ENCODE assay signal across 17 cellular contexts in genomic region chr15:57665187-57665586, GRCh38. TPM values are rescaled to one million over a fixed set of nuclear protein-coding genes. Genes with fewer than 3 reads are reported as not detected.
DNase-seq lines count a peak whose midpoint lies in the region; ATAC-seq and TF ChIP-seq lines count a peak whose summit lies in the region.
"Had no signal": no experiment of that assay in that cellular context is flagged by ENCODE, and none has a peak within 500 bp of the region (broad histone marks: within the 10 kb centered on the region; RNA-seq: fewer than 3 reads in every experiment).

No MANE protein-coding gene starts in this region.

- DNase-seq in left ventricle myocardium inferior (no peak), Right ventricle myocardium inferior (ENCODE audit: missing footprints) (no peak), adrenal gland (no peak), NCI-H2171 treated with DMSO at 0.1 percent for 48 hours (lab: John Stamatoyannopoulos, UW) (no peak)
- no peak for DNase-seq in activated T-cell treated with anti-CD3 and anti-CD28 coated beads, Interleukin-2, amount 50 U/mL, for 72 hours
- DNase-seq: C1 segment of cervical spinal cord; Calu3; CD4-positive, alpha-beta memory T cell; COR-L47; DMS53; DMS79 treated with DMSO at 0.1 percent for 48 hours; GF-D8; H7; HCEC 1CT had no signal

- no peak for ATAC-seq in Right ventricle myocardium inferior
- ATAC-seq in gastroesophageal sphincter, result no peak
- ATAC-seq in activated T-cell treated with anti-CD3 and anti-CD28 coated beads, Interleukin-2, amount 50 U/mL, for 72 hours (replicated peaks in 1 of 2), result no peak
- no peak for ATAC-seq in GM18909 (IDR thresholded peaks at IDR 0.05; ENCODE audit: poor library complexity, unreplicated experiment)

- no peak overlapping the region for H3K4me3 Mint-ChIP-seq in nephron
- H3K4me3 Mint-ChIP-seq in activated T-cell treated with anti-CD3 and anti-CD28 coated beads, Interleukin-2, amount 50 U/mL, for 72 hours, result no peak overlapping the region
- H3K4me3 Mint-ChIP-seq: CD4-positive, alpha-beta memory T cell had no signal

- H3K27me3 ChIP-seq in left ventricle myocardium inferior (ENCODE audit: low read depth) (no peaks in the 10 kb centered on the region), adrenal gland (no peaks in the 10 kb centered on the region), gastroesophageal sphincter (no peaks in the 10 kb centered on the region)

- peak overlapping the region; percentile 6 for H3K27ac ChIP-seq in left ventricle myocardium inferior (replicated peaks)
- peak overlapping the region in 3 of 5 donors; percentile 7 to 70 (median 65) for H3K27ac ChIP-seq in adrenal gland
- H3K27ac ChIP-seq in gastroesophageal sphincter, result peak overlapping the region in 3 of 4 donors; percentile 10 to 70 (median 11)

- 67 to 77% (median 70%) methylated on average over 2 of the region's 2 CpGs for WGBS in adrenal gland, 4 donors
- WGBS in gastroesophageal sphincter (ENCODE audit: low coverage in 1 of 2), 2 donors, result 50% methylated on average over 1 of the region's 2 CpGs; no CpG with 5 or more reads in 1 of the 2 donors

- peaks cover 63% of the 10 kb centered on the region for H3K4me1 ChIP-seq in left ventricle myocardium inferior
- H3K4me1 ChIP-seq in adrenal gland (replicated peaks in 1 of 2), result peaks cover 0 to 28% of the 10 kb centered on the region in 2 donors
- H3K4me1 ChIP-seq in gastroesophageal sphincter, result peaks cover 0 to 30% (median 6%) of the 10 kb centered on the region in 3 donors

- no peaks in the 10 kb centered on the region for H3K36me3 Mint-ChIP-seq in nephron (ENCODE audit: low read depth)
- H3K36me3 Mint-ChIP-seq in activated T-cell treated with anti-CD3 and anti-CD28 coated beads, Interleukin-2, amount 50 U/mL, for 72 hours (ENCODE audit: insufficient read depth in 2 of 2), result no peaks in the 10 kb centered on the region
- H3K36me3 Mint-ChIP-seq: CD4-positive, alpha-beta memory T cell had no signal

- peaks cover 49% of the 10 kb centered on the region for H3K4me1 Mint-ChIP-seq in nephron
- no peaks in the 10 kb centered on the region for H3K4me1 Mint-ChIP-seq in activated T-cell treated with anti-CD3 and anti-CD28 coated beads, Interleukin-2, amount 50 U/mL, for 72 hours (ENCODE audit: low read depth)
- H3K4me1 Mint-ChIP-seq: CD4-positive, alpha-beta memory T cell had no signal

- peaks cover 4% of the 10 kb centered on the region for H3K27me3 Mint-ChIP-seq in nephron (ENCODE audit: low read depth)
- no peaks in the 10 kb centered on the region for H3K27me3 Mint-ChIP-seq in activated T-cell treated with anti-CD3 and anti-CD28 coated beads, Interleukin-2, amount 50 U/mL, for 72 hours (ENCODE audit: low read depth)

- H3K27ac Mint-ChIP-seq in nephron, result peak overlapping the region; percentile 38 to 96 (median 90)
- H3K27ac Mint-ChIP-seq in activated T-cell treated with anti-CD3 and anti-CD28 coated beads, Interleukin-2, amount 50 U/mL, for 72 hours, result no peak overlapping the region
- H3K27ac Mint-ChIP-seq: CD4-positive, alpha-beta memory T cell had no signal

- H3K36me3 ChIP-seq in left ventricle myocardium inferior (peaks cover 34% of the 10 kb centered on the region), adrenal gland (replicated peaks in 1 of 2) (no peaks in the 10 kb centered on the region), gastroesophageal sphincter (peaks cover 0 to 30% of the 10 kb centered on the region in 2 donors)

- no peak for TF ChIP-seq CTCF in left ventricle myocardium inferior (IDR thresholded peaks at IDR 0.05; ENCODE audit: borderline replicate concordance)
- TF ChIP-seq CTCF in adrenal gland (IDR thresholded peaks at IDR 0.05), result no peak
- TF ChIP-seq CTCF in gastroesophageal sphincter (IDR thresholded peaks at IDR 0.05), result no peak
- no peak for TF ChIP-seq CTCF in nephron (IDR thresholded peaks at IDR 0.05; ENCODE audit: unreplicated experiment in 3 of 3)

- TF ChIP-seq EP300 in gastroesophageal sphincter (IDR thresholded peaks at IDR 0.05), result no peak

- H3K4me3 ChIP-seq in left ventricle myocardium inferior (no peak overlapping the region), adrenal gland (no peak overlapping the region), gastroesophageal sphincter (no peak overlapping the region)

- no peaks in the 10 kb centered on the region for H3K9me3 Mint-ChIP-seq in nephron
- H3K9me3 Mint-ChIP-seq in activated T-cell treated with anti-CD3 and anti-CD28 coated beads, Interleukin-2, amount 50 U/mL, for 72 hours, result no peaks in the 10 kb centered on the region
- H3K9me3 Mint-ChIP-seq: CD4-positive, alpha-beta memory T cell had no signal

- TF ChIP-seq POLR2A in adrenal gland (IDR thresholded peaks at IDR 0.05), result no peak
- no peak for TF ChIP-seq POLR2A in gastroesophageal sphincter (IDR thresholded peaks at IDR 0.05)

- intact Hi-C loops in left ventricle myocardium inferior (cut with micrococcal nuclease) (loop anchor here (10.0 kb wide), 1 partner anchor 70 kb away; no protein-coding TSS in a partner anchor), Right ventricle myocardium inferior (cut with DNase I) (loop anchor here (5.0 to 10.0 kb wide), 2 partner anchors 37 to 400 kb away; partner anchors contain the start of gene ALDH1A2), adrenal gland (cut with DNase I) (no loop called here)

- no peaks in the 10 kb centered on the region for H3K9me3 ChIP-seq in left ventricle myocardium inferior (replicated peaks)
- no peaks in the 10 kb centered on the region for H3K9me3 ChIP-seq in adrenal gland (replicated peaks in 1 of 3)
- no peaks in the 10 kb centered on the region for H3K9me3 ChIP-seq in gastroesophageal sphincter

RNA-seq across cellular contexts. Expression of gene POLR2M, which starts 41.3 kb away (rescaled TPM):
- 53.6 TPM for total RNA-seq in left ventricle myocardium inferior
- total RNA-seq in Right ventricle myocardium inferior, result 42.6 TPM
- total RNA-seq in adrenal gland, result 100 to 1,000 TPM in 3 of 8 donors, 10 to 100 TPM in 5; 31.6 to 404 (median 95.9) TPM
- 10 to 100 TPM; 21.0 to 33.9 (median 28.3) TPM for polyA plus RNA-seq in adrenal gland
- total RNA-seq in gastroesophageal sphincter, result 10 to 100 TPM; 47.3 to 80.5 (median 59.0) TPM
- total RNA-seq in activated T-cell treated with anti-CD3 and anti-CD28 coated beads, Interleukin-2, amount 50 U/mL, for 72 hours, result 10 to 100 TPM; 67.1 to 87.9 TPM

Comparison
In these comparisons a context has a peak if more than half of its experiments do, and no peak if none do; other contexts are left out.
1. H3K27ac ChIP-seq: peak in every context shown above with its lines; median percentile 65 in adrenal gland; 11 in gastroesophageal sphincter; 6 in left ventricle myocardium inferior.
2. intact Hi-C loops: an anchor here in left ventricle myocardium inferior (10.0 kb wide) and Right ventricle myocardium inferior (5.0 to 10.0 kb wide); none called in adrenal gland.